In genomic region chr5:173481821-173482220, GRCh38 we compare ENCODE assay signal across 28 cellular contexts.
"Had no signal": no experiment of that assay in that cellular context is flagged by ENCODE, and none has a peak within 500 bp of the region (broad histone marks: within the 10 kb centered on the region; RNA-seq: fewer than 3 reads in every experiment).

No MANE protein-coding gene starts in this region.

- H3K4me1 Mint-ChIP-seq: stimulated activated effector memory CD8-positive, alpha-beta T cell treated with anti-CD3 and anti-CD28 coated beads, Interleukin-12 subunit alpha, Interleukin-12 subunit beta, amount 100 ng/mL, for 72 hours; stimulated activated memory B cell treated with anti-CD40 and anti-IgM and Interleukin-4, amounts not matched to agents 10 μg/mL and 1 μg/mL and 100 μg/mL, for 72 hours; stimulated activated naive B cell treated with anti-CD40 and anti-IgM and Interleukin-4, amounts not matched to agents 10 μg/mL and 1 μg/mL and 100 μg/mL, for 72 hours; stimulated activated naive CD8-positive, alpha-beta T cell treated with anti-CD3 and anti-CD28 coated beads, Interleukin-15, amount 100 ng/mL, for 72 hours had no signal

- H3K27ac Mint-ChIP-seq: stimulated activated effector memory CD8-positive, alpha-beta T cell treated with anti-CD3 and anti-CD28 coated beads, Interleukin-12 subunit alpha, Interleukin-12 subunit beta, amount 100 ng/mL, for 72 hours; stimulated activated memory B cell treated with anti-CD40 and anti-IgM and Interleukin-4, amounts not matched to agents 10 μg/mL and 1 μg/mL and 100 μg/mL, for 72 hours; stimulated activated naive B cell treated with anti-CD40 and anti-IgM and Interleukin-4, amounts not matched to agents 10 μg/mL and 1 μg/mL and 100 μg/mL, for 72 hours; stimulated activated naive CD8-positive, alpha-beta T cell treated with anti-CD3 and anti-CD28 coated beads, Interleukin-15, Interleukin-2, amounts not matched to agents 100 ng/mL and 50 ng/mL, for 24 hours; type B pancreatic cell had no signal

- H3K4me3 ChIP-seq: stomach, suprapubic skin, testis, thoracic aorta, thyroid gland, tibial artery, tibial nerve, transverse colon, upper lobe of left lung, upper lobe of right lung, uterus, vagina had no signal

- H3K27ac ChIP-seq: stomach, suprapubic skin, testis, thoracic aorta, thyroid gland, tibial artery, tibial nerve, transverse colon, upper lobe of left lung, upper lobe of right lung, uterus, vagina had no signal

- H3K36me3 Mint-ChIP-seq: stimulated activated effector memory CD8-positive, alpha-beta T cell treated with anti-CD3 and anti-CD28 coated beads, Interleukin-12 subunit alpha, Interleukin-12 subunit beta, amount 100 ng/mL, for 72 hours; stimulated activated memory B cell treated with anti-CD40 and anti-IgM and Interleukin-4, amounts not matched to agents 10 μg/mL and 1 μg/mL and 100 μg/mL, for 72 hours; stimulated activated naive B cell treated with anti-CD40 and anti-IgM and Interleukin-4, amounts not matched to agents 10 μg/mL and 1 μg/mL and 100 μg/mL, for 72 hours; type B pancreatic cell had no signal

- H3K27me3 ChIP-seq: testis, thyroid gland, tibial artery, tibial nerve, transverse colon, upper lobe of left lung, upper lobe of right lung, uterus, vagina had no signal

- H3K4me1 ChIP-seq: testis, thyroid gland, upper lobe of left lung, upper lobe of right lung, uterus, vagina had no signal

- H3K9me3 ChIP-seq: stomach, suprapubic skin, testis, thoracic aorta, thyroid gland, tibial artery, tibial nerve, transverse colon, upper lobe of left lung, upper lobe of right lung, uterus, vagina had no signal

- H3K36me3 ChIP-seq: stomach, suprapubic skin, thoracic aorta, thyroid gland, tibial artery, tibial nerve, transverse colon, upper lobe of left lung, upper lobe of right lung, uterus, vagina had no signal

- DNase-seq: stimulated activated CD4-positive, alpha-beta T cell treated with anti-CD3 and anti-CD28 coated beads, Interleukin-2, amount 100 ng/mL, for 48 hours; stimulated activated CD4-positive, alpha-beta T cell treated with anti-CD3 and anti-CD28 coated beads, Interleukin-4, amount 100 ng/mL, for 1 hour; stimulated activated CD4-positive, alpha-beta T cell treated with anti-CD3 and anti-CD28 coated beads, Interleukin-4, amount 100 ng/mL, for 24 hours; stimulated activated CD4-positive, alpha-beta T cell treated with anti-CD3 and anti-CD28 coated beads, Interleukin-4, amount 100 ng/mL, for 4 hours; stimulated activated CD8-positive, alpha-beta memory T cell treated with anti-CD3 and anti-CD28 coated beads, Interleukin-4, amount 100 ng/mL, for 48 hours; stimulated activated naive B cell treated with anti-CD40 and anti-IgM and Interleukin-4, amounts not matched to agents 10 μg/mL and 1 μg/mL and 100 μg/mL, for 72 hours; stimulated activated naive CD4-positive, alpha-beta T cell; stimulated activated naive CD4-positive, alpha-beta T cell treated with Interleukin-2 at 50 U/mL for 16 hours; stimulated activated naive CD8-positive, alpha-beta T cell treated with anti-CD3 and anti-CD28 coated beads, Interleukin-15, amount 100 ng/mL, for 72 hours; stimulated activated naive CD8-positive, alpha-beta T cell treated with anti-CD3 and anti-CD28 coated beads, Interleukin-15, Interleukin-2, amounts not matched to agents 100 U/mL and 50 U/mL, for 24 hours; stomach; substantia nigra; testis; thyroid gland; tibial artery; transverse colon; trophoblast cell; upper lobe of left lung; upper lobe of right lung; uterus had no signal

- ATAC-seq: stimulated activated effector memory CD8-positive, alpha-beta T cell treated with anti-CD3 and anti-CD28 coated beads, Interleukin-12 subunit alpha, Interleukin-12 subunit beta, amount 100 ng/mL, for 72 hours; stimulated activated memory B cell treated with anti-CD40 and anti-IgM and Interleukin-4, amounts not matched to agents 10 μg/mL and 1 μg/mL and 100 μg/mL, for 72 hours; stimulated activated naive B cell treated with anti-CD40 and anti-IgM and Interleukin-4, amounts not matched to agents 10 μg/mL and 1 μg/mL and 100 μg/mL, for 72 hours; stimulated activated naive CD8-positive, alpha-beta T cell treated with anti-CD3 and anti-CD28 coated beads, Interleukin-15, amount 100 ng/mL, for 72 hours; stimulated activated naive CD8-positive, alpha-beta T cell treated with anti-CD3 and anti-CD28 coated beads, Interleukin-15, Interleukin-2, amounts not matched to agents 100 U/mL and 50 U/mL, for 24 hours; upper lobe of right lung had no signal

- H3K4me3 Mint-ChIP-seq: stimulated activated effector memory CD8-positive, alpha-beta T cell treated with anti-CD3 and anti-CD28 coated beads, Interleukin-12 subunit alpha, Interleukin-12 subunit beta, amount 100 ng/mL, for 72 hours; stimulated activated memory B cell treated with anti-CD40 and anti-IgM and Interleukin-4, amounts not matched to agents 10 μg/mL and 1 μg/mL and 100 μg/mL, for 72 hours; stimulated activated naive B cell treated with anti-CD40 and anti-IgM and Interleukin-4, amounts not matched to agents 10 μg/mL and 1 μg/mL and 100 μg/mL, for 72 hours; stimulated activated naive CD8-positive, alpha-beta T cell treated with anti-CD3 and anti-CD28 coated beads, Interleukin-15, amount 100 ng/mL, for 72 hours; stimulated activated naive CD8-positive, alpha-beta T cell treated with anti-CD3 and anti-CD28 coated beads, Interleukin-15, Interleukin-2, amounts not matched to agents 100 ng/mL and 50 ng/mL, for 24 hours; type B pancreatic cell had no signal

- H3K9me3 Mint-ChIP-seq: stimulated activated effector memory CD8-positive, alpha-beta T cell treated with anti-CD3 and anti-CD28 coated beads, Interleukin-12 subunit alpha, Interleukin-12 subunit beta, amount 100 ng/mL, for 72 hours; stimulated activated memory B cell treated with anti-CD40 and anti-IgM and Interleukin-4, amounts not matched to agents 10 μg/mL and 1 μg/mL and 100 μg/mL, for 72 hours; stimulated activated naive B cell treated with anti-CD40 and anti-IgM and Interleukin-4, amounts not matched to agents 10 μg/mL and 1 μg/mL and 100 μg/mL, for 72 hours; stimulated activated naive CD8-positive, alpha-beta T cell treated with anti-CD3 and anti-CD28 coated beads, Interleukin-15, amount 100 ng/mL, for 72 hours; stimulated activated naive CD8-positive, alpha-beta T cell treated with anti-CD3 and anti-CD28 coated beads, Interleukin-15, Interleukin-2, amounts not matched to agents 100 ng/mL and 50 ng/mL, for 24 hours; type B pancreatic cell had no signal
